1 cellular context compared by ENCODE assay signal in genomic region chr20:51800769-51801219, GRCh38.
TF ChIP-seq lines count a peak whose summit lies in the region.

No MANE protein-coding gene starts in this region.

TF ChIP-seq in HepG2, 621 proteins besides CTCF, POLR2A, EP300 and RAD21 (continued from another document and continues in another):
- TF ChIP-seq PATZ1 (CRISPR knock-in tag; IDR thresholded peaks at IDR 0.05) (no peak), ZSCAN30 (CRISPR knock-in tag; IDR thresholded peaks at IDR 0.05) (no peak), ZBTB20 (CRISPR knock-in tag; IDR thresholded peaks at IDR 0.05; ENCODE audit: borderline replicate concordance, low read depth) (no peak), ZNF580 (CRISPR knock-in tag; IDR thresholded peaks at IDR 0.05; ENCODE audit: borderline replicate concordance, low read depth) (no peak), KLF13 (CRISPR knock-in tag; IDR thresholded peaks at IDR 0.05) (no peak), AFF4 (CRISPR knock-in tag; IDR thresholded peaks at IDR 0.05) (no peak), ZNF138 (CRISPR knock-in tag; IDR thresholded peaks at IDR 0.05; ENCODE audit: low read depth) (0 out of 2 replicates have a peak, but pooled peaks have one; percentile 5), NR2F1 (CRISPR knock-in tag; IDR thresholded peaks at IDR 0.05) (no peak), WIZ (CRISPR knock-in tag; IDR thresholded peaks at IDR 0.05) (no peak), ZNF75D (CRISPR knock-in tag; IDR thresholded peaks at IDR 0.05; ENCODE audit: borderline replicate concordance) (no peak), MYPOP (CRISPR knock-in tag; IDR thresholded peaks at IDR 0.05) (no peak), MEF2D (CRISPR knock-in tag; IDR thresholded peaks at IDR 0.05) (0 out of 2 replicates have a peak, but pooled peaks have one; percentile 7), HMGXB3 (CRISPR knock-in tag; IDR thresholded peaks at IDR 0.05; ENCODE audit: borderline replicate concordance) (no peak), BHLHE40 (IDR thresholded peaks at IDR 0.05; ENCODE audit: low read length) (no peak), HINFP (CRISPR knock-in tag; IDR thresholded peaks at IDR 0.05; ENCODE audit: low read depth) (0 out of 2 replicates have a peak, but pooled peaks have one; percentile 12), DNMT1 (CRISPR knock-in tag; IDR thresholded peaks at IDR 0.05) (no peak), ZNF772 (CRISPR knock-in tag; IDR thresholded peaks at IDR 0.05) (no peak; the same call in 1 of the 2 replicates), ZXDC (CRISPR knock-in tag; IDR thresholded peaks at IDR 0.05) (no peak), ZNF235 (CRISPR knock-in tag; IDR thresholded peaks at IDR 0.05; ENCODE audit: borderline replicate concordance) (0 out of 2 replicates have a peak, but pooled peaks have one; percentile 7), HIC2 (CRISPR knock-in tag; IDR thresholded peaks at IDR 0.05; ENCODE audit: low read depth) (no peak), SMYD3 (CRISPR knock-in tag; IDR thresholded peaks at IDR 0.05) (no peak), ZGPAT (CRISPR knock-in tag; IDR thresholded peaks at IDR 0.05) (no peak), NR2F6 (IDR thresholded peaks at IDR 0.05) (no peak), NR2F6 (CRISPR knock-in tag; IDR thresholded peaks at IDR 0.05) (no peak), POGZ (CRISPR knock-in tag; IDR thresholded peaks at IDR 0.05) (0 out of 2 replicates have a peak, but pooled peaks have one; percentile 12), PHF20 (CRISPR knock-in tag; IDR thresholded peaks at IDR 0.05) (0 out of 2 replicates have a peak, but pooled peaks have one; percentile 4), FUBP1 (CRISPR knock-in tag; IDR thresholded peaks at IDR 0.05; ENCODE audit: borderline replicate concordance) (no peak), ZNF276 (CRISPR knock-in tag; IDR thresholded peaks at IDR 0.05; ENCODE audit: low read depth) (no peak)
